In the genomic region with DNA sequence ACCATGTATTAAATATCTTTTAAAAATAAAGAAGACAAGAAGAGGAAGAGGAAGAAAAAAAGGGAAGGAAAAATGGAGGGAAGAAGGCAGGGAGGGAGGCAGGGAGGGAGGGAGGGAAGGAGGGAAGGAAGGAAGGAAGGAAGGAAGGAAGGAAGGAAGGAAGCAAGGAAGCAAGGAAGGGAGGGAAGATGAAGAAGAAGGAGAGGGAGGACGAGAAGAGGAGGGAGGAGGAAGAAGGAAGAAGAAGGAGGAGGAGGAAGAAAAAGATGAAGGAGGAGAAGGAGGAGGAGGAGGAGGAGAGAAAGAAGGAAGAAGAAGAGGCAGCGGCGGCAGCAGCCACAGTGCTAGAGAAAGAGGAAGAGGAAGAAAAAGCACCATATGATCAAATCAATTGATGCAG, we compare ENCODE assay signal across 35 cellular contexts.
"Had no signal": no experiment of that assay in that cellular context is flagged by ENCODE, and none has a peak within 500 bp of the region (broad histone marks: within the 10 kb centered on the region; RNA-seq: fewer than 3 reads in every experiment).

No MANE protein-coding gene starts in this region.

- ATAC-seq: activated CD4-positive, alpha-beta T cell treated with anti-CD3 and anti-CD28 coated beads for 36 hours; activated CD4-positive, CD25-positive, alpha-beta regulatory T cell treated with anti-CD3 and anti-CD28 coated beads, Interleukin-2, amount 50 U/mL, for 24 hours; activated CD8-positive, alpha-beta memory T cell treated with anti-CD3 and anti-CD28 coated beads, Interleukin-2, amount 10 ng/mL, durations not matched to agents 7 days and 5 days; activated CD8-positive, alpha-beta T cell treated with anti-CD3 and anti-CD28 coated beads, Interleukin-2, amount 10 ng/mL, durations not matched to agents 7 days and 5 days; activated naive CD4-positive, alpha-beta T cell treated with anti-CD3 and anti-CD28 coated beads, Interleukin-2, amount 50 U/mL, for 72 hours; activated T-cell treated with anti-CD3 and anti-CD28 coated beads, Interleukin-2, amount 50 U/mL, for 4 hours; activated T-cell treated with anti-CD3 and anti-CD28 coated beads, Interleukin-2, amount 50 U/mL, for 72 hours; activated T-helper 17 cell treated with anti-CD3 and anti-CD28 coated beads, Interleukin-2, amount 50 U/mL, for 72 hours; body of pancreas; WTC11 had no signal

- H3K4me1 ChIP-seq: adrenal gland, body of pancreas, breast epithelium had no signal

- FAIRE-seq: astrocyte, colon had no signal

- H3K36me3 ChIP-seq: adrenal gland, brain microvascular endothelial cell, breast epithelium, WERI-Rb-1 had no signal

- H3K4me3 ChIP-seq: adrenal gland, body of pancreas, breast epithelium had no signal

- H3K27me3 ChIP-seq: adrenal gland, body of pancreas, brain microvascular endothelial cell, breast epithelium had no signal

- DNase-seq: activated CD4-positive, alpha-beta memory T cell treated with anti-CD3 and anti-CD28 coated beads, Interleukin-2, amount 10 ng/mL, durations not matched to agents 7 days and 5 days; activated CD4-positive, alpha-beta T cell treated with anti-CD3 and anti-CD28 coated beads for 1 hour; activated CD4-positive, alpha-beta T cell treated with anti-CD3 and anti-CD28 coated beads for 36 hours; activated CD4-positive, alpha-beta T cell treated with anti-CD3 and anti-CD28 coated beads for 48 hours; activated CD4-positive, alpha-beta T cell treated with anti-CD3 and anti-CD28 coated beads, Interleukin-2, amount 10 ng/mL, durations not matched to agents 7 days and 5 days; activated CD4-positive, alpha-beta T cell treated with anti-CD3 and anti-CD28 coated beads, Interleukin-2, amount 50 U/mL, for 48 hours; activated CD4-positive, CD25-positive, alpha-beta regulatory T cell; activated CD8-positive, alpha-beta memory T cell treated with anti-CD3 and anti-CD28 coated beads for 24 hours; activated CD8-positive, alpha-beta memory T cell treated with anti-CD3 and anti-CD28 coated beads, Interleukin-2, amount 10 ng/mL, durations not matched to agents 7 days and 5 days; activated CD8-positive, alpha-beta memory T cell treated with anti-CD3 and anti-CD28 coated beads, Interleukin-2, amount 50 U/mL, for 48 hours; activated CD8-positive, alpha-beta T cell treated with anti-CD3 and anti-CD28 coated beads, Interleukin-2, amount 10 ng/mL, durations not matched to agents 7 days and 5 days; activated effector memory CD4-positive, alpha-beta T cell treated with anti-CD3 and anti-CD28 coated beads, Interleukin-2, amount 50 U/mL, for 16 hours; activated gamma-delta T cell treated with Interleukin-2 at 50 U/mL for 16 hours; activated naive CD4-positive, alpha-beta T cell; activated naive CD4-positive, alpha-beta T cell treated with anti-CD3 and anti-CD28 coated beads for 36 hours; activated naive CD4-positive, alpha-beta T cell treated with anti-CD3 and anti-CD28 coated beads, Interleukin-2, amount 50 U/mL, for 16 hours; activated naive CD8-positive, alpha-beta T cell treated with anti-CD3 and anti-CD28 coated beads for 36 hours; activated T-cell treated with anti-CD3 and anti-CD28 coated beads, Interleukin-2, amount 50 U/mL, for 4 hours; activated T-cell treated with anti-CD3 and anti-CD28 coated beads, Interleukin-2, amount 50 U/mL, for 72 hours; adrenal gland; amniotic stem cell; aorta; body of pancreas; brain microvascular endothelial cell; central memory CD4-positive, alpha-beta T cell; T-helper 2 cell; T-helper 9 cell; WERI-Rb-1 had no signal

- H3K27ac ChIP-seq: adrenal gland, body of pancreas, brain microvascular endothelial cell, breast epithelium, WERI-Rb-1 had no signal

- H3K9me3 ChIP-seq: adrenal gland, body of pancreas, breast epithelium had no signal
